ENCODE assay signal across 18 cellular contexts in the genomic region with DNA sequence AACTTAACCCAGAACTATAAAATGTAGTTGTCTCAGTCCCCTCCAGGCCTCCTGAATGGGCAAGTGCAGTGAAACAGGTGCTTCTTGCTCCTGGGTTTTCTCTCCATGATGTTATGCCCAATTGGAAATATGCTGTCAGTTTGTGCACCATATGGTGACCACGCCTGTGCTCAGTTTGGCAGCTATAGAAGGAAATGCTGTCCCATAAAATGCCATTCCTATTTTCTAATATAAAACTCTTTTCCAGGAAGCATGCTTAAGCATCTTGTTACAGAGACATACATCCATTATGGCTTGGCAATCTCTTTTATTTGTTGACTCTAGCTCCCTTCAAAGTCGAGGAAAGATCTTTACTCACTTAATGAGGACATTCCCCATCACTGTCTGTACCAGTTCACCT. TPM values are rescaled to one million over a fixed set of nuclear protein-coding genes. Genes with fewer than 3 reads are reported as not detected.
DNase-seq lines count a peak whose midpoint lies in the region; ATAC-seq and TF ChIP-seq lines count a peak whose summit lies in the region.
"Had no signal": no experiment of that assay in that cellular context is flagged by ENCODE, and none has a peak within 500 bp of the region (broad histone marks: within the 10 kb centered on the region; RNA-seq: fewer than 3 reads in every experiment).

No MANE protein-coding gene starts in this region.

- H3K36me3 ChIP-seq in colonic mucosa (no peaks in the 10 kb centered on the region), smooth muscle cell (ENCODE audit: low read depth) (peaks cover 5% of the 10 kb centered on the region), OCI-LY7 (ENCODE audit: insufficient read depth, low read length) (peaks cover 69% of the 10 kb centered on the region)

- no TSS peak for BruUV-seq in OCI-LY7 (replicated peaks; lab: Mats Ljungman, UMichigan)

- H3F3A ChIP-seq in smooth muscle cell (ENCODE audit: low read depth) = peaks cover 7% of the 10 kb centered on the region

- POLR2A ChIA-PET in OCI-LY7 (lab: Charles Lee) = no interaction called here

- intact Hi-C loops in colonic mucosa (cut with DNase I) = loop anchor here (5.0 kb wide), 1 partner anchor 42 kb away; no protein-coding TSS in a partner anchor
- intact Hi-C loops in OCI-LY7 (cut with micrococcal nuclease; ENCODE audit: unreplicated experiment) = no loop called here

- no peaks in the 10 kb centered on the region for H3K27me3 ChIP-seq in colonic mucosa
- H3K27me3 ChIP-seq in smooth muscle cell (ENCODE audit: low read depth) = no peaks in the 10 kb centered on the region
- H3K27me3 ChIP-seq: SJSA1 had no signal

- no peak overlapping the region for H3K9ac ChIP-seq in colonic mucosa (ENCODE audit: low read depth in 2 of 2, low read length in 2 of 2)
- no peak overlapping the region for H3K9ac ChIP-seq in smooth muscle cell (ENCODE audit: low read depth)

- H3K27ac ChIP-seq in colonic mucosa (no peak overlapping the region), smooth muscle cell (ENCODE audit: low read depth) (peak overlapping the region; percentile 71), OCI-LY7 (ENCODE audit: low read depth, low read length, poor library complexity, severe bottlenecking) (no peak overlapping the region)
- H3K27ac ChIP-seq: SJSA1 had no signal

- no peaks in the 10 kb centered on the region for H3K9me2 ChIP-seq in OCI-LY7 (ENCODE audit: insufficient read depth, low read length)

- TF ChIP-seq CTCF in colonic mucosa (IDR thresholded peaks at IDR 0.05) (no peak), smooth muscle cell (IDR thresholded peaks at IDR 0.05; ENCODE audit: borderline replicate concordance, insufficient read depth, poor library complexity, severe bottlenecking) (no peak), OCI-LY7 (conservative IDR thresholded peaks at IDR 0.05; ENCODE audit: low read length) (no peak)

- H3K9me3 ChIP-seq in colonic mucosa (no peaks in the 10 kb centered on the region), smooth muscle cell (replicated peaks; ENCODE audit: low read depth) (no peaks in the 10 kb centered on the region), OCI-LY7 (ENCODE audit: low read length) (no peaks in the 10 kb centered on the region)
- H3K9me3 ChIP-seq: SJSA1 had no signal

- H3K4me2 ChIP-seq in smooth muscle cell (peak overlapping the region; percentile 62), OCI-LY7 (ENCODE audit: low read length) (no peak overlapping the region)

- DNase-seq in DMS 273 (lab: John Stamatoyannopoulos, UW; ENCODE audit: unreplicated experiment) (peak; percentile 55), DMS 273 treated with DMSO at 0.1 percent for 48 hours (lab: John Stamatoyannopoulos, UW) (no peak), NCI-H1694 (lab: John Stamatoyannopoulos, UW) (peak; percentile 58), colonic mucosa (peak; percentile 48), smooth muscle cell (lab: John Stamatoyannopoulos, UW; ENCODE audit: unreplicated experiment) (no peak), OCI-LY7 (ENCODE audit: low spot score) (no peak), HT-29 (ENCODE audit: low spot score) (no peak)
- DNase-seq: 8988T; CD8-positive, alpha-beta T cell; DMS79 treated with DMSO at 0.1 percent for 48 hours; GDM1; GOT3; Kasumi-1; NCI-H1105; NCI-H187 had no signal

- H3K4me3 ChIP-seq in colonic mucosa (no peak overlapping the region), smooth muscle cell (no peak overlapping the region), OCI-LY7 (ENCODE audit: low read depth, low read length, poor library complexity, severe bottlenecking) (no peak overlapping the region)
- H3K4me3 ChIP-seq: GM12878, SJSA1 had no signal

- 58% methylated on average over 2 of the region's 2 CpGs for WGBS in smooth muscle cell (ENCODE audit: low lambda C conversion rate)

- ATAC-seq in GM18873 (IDR thresholded peaks at IDR 0.05; ENCODE audit: low FRiP score, unreplicated experiment) = no peak
- ATAC-seq: CD8-positive, alpha-beta T cell; GM12878 had no signal

- CTCF ChIA-PET in OCI-LY7 (lab: Charles Lee; ENCODE audit: unreplicated experiment) = no interaction called here

- no peaks in the 10 kb centered on the region for H3K4me1 ChIP-seq in colonic mucosa
- H3K4me1 ChIP-seq in smooth muscle cell (ENCODE audit: low read depth) = peaks cover 17% of the 10 kb centered on the region
- no peaks in the 10 kb centered on the region for H3K4me1 ChIP-seq in OCI-LY7 (ENCODE audit: insufficient read depth, low read length, poor library complexity, severe bottlenecking)
- H3K4me1 ChIP-seq: SJSA1 had no signal

- H3K79me2 ChIP-seq in smooth muscle cell (ENCODE audit: low read depth) (no peaks in the 10 kb centered on the region), OCI-LY7 (ENCODE audit: insufficient read depth, low read depth, low read length) (no peaks in the 10 kb centered on the region)

- H2AFZ ChIP-seq in smooth muscle cell (ENCODE audit: low read depth) = no peak overlapping the region
- H2AFZ ChIP-seq in OCI-LY7 (ENCODE audit: low read length) = no peak overlapping the region

- H4K20me1 ChIP-seq in smooth muscle cell (ENCODE audit: low read depth) (peaks cover 8% of the 10 kb centered on the region), OCI-LY7 (ENCODE audit: insufficient read depth, low read length) (no peaks in the 10 kb centered on the region)

RNA-seq across cellular contexts. Expression of gene FGFBP3, which starts 45.2 kb away (rescaled TPM):
- total RNA-seq in colonic mucosa (1 to 10 TPM; 1.1 to 2.8 TPM), smooth muscle cell (1.5 and 2.0 TPM in 2 replicates), OCI-LY7 (2022) (2.7 and 3.1 TPM in 2 replicates)
- polyA plus RNA-seq in smooth muscle cell = 2.0 and 3.9 TPM in 2 replicates
- 1.1 and 1.7 TPM in 2 replicates for total RNA-seq in OCI-LY7 (2014; rRNA removed; shearing (Covaris generic))
- 0.92 and 0.94 TPM in 2 replicates for total RNA-seq in HT-29 (2014; rRNA removed; shearing (Covaris generic))
- total RNA-seq: SJSA1 had no signal

RNA-seq across cellular contexts. Expression of gene BTAF1, which starts 59.5 kb away (rescaled TPM):
- total RNA-seq in colonic mucosa = 10 to 100 TPM; 20.7 to 25.0 TPM
- 47.3 and 62.8 TPM in 2 replicates for total RNA-seq in smooth muscle cell
- 13.2 and 19.4 TPM in 2 replicates for polyA plus RNA-seq in smooth muscle cell
- total RNA-seq in OCI-LY7 (2014; rRNA removed; shearing (Covaris generic)) = 95.6 and 100 TPM in 2 replicates
- total RNA-seq in OCI-LY7 (2022) = 65.1 and 71.3 TPM in 2 replicates
- 19.3 and 23.2 TPM in 2 replicates for total RNA-seq in HT-29 (2014; rRNA removed; shearing (Covaris generic))

Comparison
In these comparisons a context has a peak if more than half of its experiments do, and no peak if none do; other contexts are left out.
1. DNase-seq: peak in DMS 273 (single experiment), NCI-H1694 (single experiment) and colonic mucosa (single experiment); none in DMS 273 treated with DMSO at 0.1 percent for 48 hours (single experiment), smooth muscle cell (single experiment), OCI-LY7 (single experiment) and HT-29 (single experiment).